ENCODE assay signal across 1 cellular context in genomic region chr2:43019536-43020183, GRCh38.
TF ChIP-seq lines count a peak whose summit lies in the region.

No MANE protein-coding gene starts in this region.

TF ChIP-seq in HepG2, 621 proteins besides CTCF, POLR2A, EP300 and RAD21:
- TF ChIP-seq DMAP1 (CRISPR knock-in tag; IDR thresholded peaks at IDR 0.05): no peak
- no peak for TF ChIP-seq THAP9 (CRISPR knock-in tag; IDR thresholded peaks at IDR 0.05; ENCODE audit: borderline replicate concordance)
- TF ChIP-seq PAF1 (CRISPR knock-in tag; IDR thresholded peaks at IDR 0.05): no peak
- no peak for TF ChIP-seq IKZF5 (CRISPR knock-in tag; IDR thresholded peaks at IDR 0.05)
- no peak for TF ChIP-seq POGZ (CRISPR knock-in tag; IDR thresholded peaks at IDR 0.05)
- TF ChIP-seq ZNF784 (CRISPR knock-in tag; IDR thresholded peaks at IDR 0.05; ENCODE audit: borderline replicate concordance): no peak
- TF ChIP-seq ZNF235 (CRISPR knock-in tag; IDR thresholded peaks at IDR 0.05; ENCODE audit: borderline replicate concordance): no peak
- no peak for TF ChIP-seq MNT (IDR thresholded peaks at IDR 0.05)
- no peak for TF ChIP-seq NFKBIZ (CRISPR knock-in tag; IDR thresholded peaks at IDR 0.05)
- no peak for TF ChIP-seq ZNF224 (CRISPR knock-in tag; IDR thresholded peaks at IDR 0.05)
- peak; percentile 48; the same call in 1 of the 2 replicates for TF ChIP-seq SP4 (CRISPR knock-in tag; IDR thresholded peaks at IDR 0.05)
- TF ChIP-seq MAZ (IDR thresholded peaks at IDR 0.05; ENCODE audit: borderline replicate concordance, low read depth, low read length): no peak
- no peak for TF ChIP-seq MAZ (CRISPR knock-in tag; IDR thresholded peaks at IDR 0.05; ENCODE audit: low read depth)
- no peak for TF ChIP-seq SIX4 (CRISPR knock-in tag; IDR thresholded peaks at IDR 0.05)
- TF ChIP-seq RNF219 (CRISPR knock-in tag; IDR thresholded peaks at IDR 0.05): no peak
- TF ChIP-seq FOXO1 (CRISPR knock-in tag; IDR thresholded peaks at IDR 0.05): no peak
- no peak for TF ChIP-seq ZNF24 (IDR thresholded peaks at IDR 0.05)
- no peak for TF ChIP-seq HMG20B (CRISPR knock-in tag; conservative IDR thresholded peaks at IDR 0.05)
- TF ChIP-seq SUZ12 (IDR thresholded peaks at IDR 0.05; ENCODE audit: low read depth, low read length): no peak
- TF ChIP-seq ZBED4 (CRISPR knock-in tag; IDR thresholded peaks at IDR 0.05; ENCODE audit: borderline replicate concordance): no peak
- TF ChIP-seq ZNF142 (CRISPR knock-in tag; IDR thresholded peaks at IDR 0.05): no peak
- peak; percentile 44; the same call in 1 of the 2 replicates for TF ChIP-seq ZSCAN30 (CRISPR knock-in tag; IDR thresholded peaks at IDR 0.05)
- TF ChIP-seq THAP8 (CRISPR knock-in tag; IDR thresholded peaks at IDR 0.05; ENCODE audit: borderline replicate concordance): no peak
- TF ChIP-seq ZNF263 (CRISPR knock-in tag; IDR thresholded peaks at IDR 0.05): peak; percentile 43; the same call in 1 of the 2 replicates
- no peak for TF ChIP-seq NFIB (CRISPR knock-in tag; IDR thresholded peaks at IDR 0.05; ENCODE audit: borderline replicate concordance)
- TF ChIP-seq ZNF12 (CRISPR knock-in tag; IDR thresholded peaks at IDR 0.05): no peak
